ENCODE assay signal across 1 cellular context in the genomic region with DNA sequence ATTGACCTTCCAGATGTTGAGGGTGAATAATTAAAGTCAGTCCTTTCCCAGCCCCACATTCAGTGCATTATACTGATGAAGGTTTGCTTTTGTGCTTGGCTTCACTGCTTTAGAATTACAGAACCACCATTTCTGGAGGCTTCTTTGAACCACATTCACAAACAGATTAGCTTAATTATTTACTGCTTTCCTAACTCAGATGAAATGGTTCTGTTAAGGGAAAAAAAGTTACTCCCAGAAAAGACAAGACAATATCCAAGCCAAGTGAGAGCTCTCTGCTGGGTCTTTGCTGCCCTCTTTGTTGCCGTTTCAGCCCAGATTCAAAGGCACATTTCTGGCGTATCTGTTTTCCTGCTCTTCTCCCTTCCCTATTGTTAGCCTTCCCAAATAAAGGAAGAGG.
TF ChIP-seq lines count a peak whose summit lies in the region.

No MANE protein-coding gene starts in this region.

TF ChIP-seq in WTC11, 78 proteins besides CTCF, POLR2A, EP300 and RAD21 (continued from another document):
- TF ChIP-seq, protein P1, sequence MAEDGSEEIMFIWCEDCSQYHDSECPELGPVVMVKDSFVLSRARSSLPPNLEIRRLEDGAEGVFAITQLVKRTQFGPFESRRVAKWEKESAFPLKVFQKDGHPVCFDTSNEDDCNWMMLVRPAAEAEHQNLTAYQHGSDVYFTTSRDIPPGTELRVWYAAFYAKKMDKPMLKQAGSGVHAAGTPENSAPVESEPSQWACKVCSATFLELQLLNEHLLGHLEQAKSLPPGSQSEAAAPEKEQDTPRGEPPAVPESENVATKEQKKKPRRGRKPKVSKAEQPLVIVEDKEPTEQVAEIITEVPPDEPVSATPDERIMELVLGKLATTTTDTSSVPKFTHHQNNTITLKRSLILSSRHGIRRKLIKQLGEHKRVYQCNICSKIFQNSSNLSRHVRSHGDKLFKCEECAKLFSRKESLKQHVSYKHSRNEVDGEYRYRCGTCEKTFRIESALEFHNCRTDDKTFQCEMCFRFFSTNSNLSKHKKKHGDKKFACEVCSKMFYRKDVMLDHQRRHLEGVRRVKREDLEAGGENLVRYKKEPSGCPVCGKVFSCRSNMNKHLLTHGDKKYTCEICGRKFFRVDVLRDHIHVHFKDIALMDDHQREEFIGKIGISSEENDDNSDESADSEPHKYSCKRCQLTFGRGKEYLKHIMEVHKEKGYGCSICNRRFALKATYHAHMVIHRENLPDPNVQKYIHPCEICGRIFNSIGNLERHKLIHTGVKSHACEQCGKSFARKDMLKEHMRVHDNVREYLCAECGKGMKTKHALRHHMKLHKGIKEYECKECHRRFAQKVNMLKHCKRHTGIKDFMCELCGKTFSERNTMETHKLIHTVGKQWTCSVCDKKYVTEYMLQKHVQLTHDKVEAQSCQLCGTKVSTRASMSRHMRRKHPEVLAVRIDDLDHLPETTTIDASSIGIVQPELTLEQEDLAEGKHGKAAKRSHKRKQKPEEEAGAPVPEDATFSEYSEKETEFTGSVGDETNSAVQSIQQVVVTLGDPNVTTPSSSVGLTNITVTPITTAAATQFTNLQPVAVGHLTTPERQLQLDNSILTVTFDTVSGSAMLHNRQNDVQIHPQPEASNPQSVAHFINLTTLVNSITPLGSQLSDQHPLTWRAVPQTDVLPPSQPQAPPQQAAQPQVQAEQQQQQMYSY (CRISPR knock-in tag; IDR thresholded peaks at IDR 0.05): no peak
- TF ChIP-seq NFE2L1 (CRISPR knock-in tag; IDR thresholded peaks at IDR 0.05) (no peak), ZNF416 (CRISPR knock-in tag; IDR thresholded peaks at IDR 0.05) (no peak), ZNF121 (CRISPR knock-in tag; IDR thresholded peaks at IDR 0.05) (no peak), KAT7 (CRISPR knock-in tag; IDR thresholded peaks at IDR 0.05; ENCODE audit: borderline replicate concordance) (no peak)
